Comparison of ENCODE assay signal across 8 cellular contexts in genomic region chr15:47185222-47185800, GRCh38.
DNase-seq lines count a peak whose midpoint lies in the region; ATAC-seq and TF ChIP-seq lines count a peak whose summit lies in the region.

No MANE protein-coding gene starts in this region.

- TF ChIP-seq CTCF in spleen (IDR thresholded peaks at IDR 0.05 in 8 of 11, conservative IDR thresholded peaks at IDR 0.05 in 3 of 11) (no peak), OCI-LY7 (conservative IDR thresholded peaks at IDR 0.05; ENCODE audit: low read length) (no peak)

- H3K27ac ChIP-seq in spleen (no peak overlapping the region), OCI-LY7 (ENCODE audit: low read depth, low read length, poor library complexity, severe bottlenecking) (no peak overlapping the region)

- no peaks in the 10 kb centered on the region for H3K36me3 ChIP-seq in spleen
- no peaks in the 10 kb centered on the region for H3K36me3 ChIP-seq in OCI-LY7 (ENCODE audit: insufficient read depth, low read length)

- WGBS in spleen, 5 donors = 13 to 21% (median 16%) methylated on average over 15 of the region's 15 CpGs

- no peak overlapping the region for H3K4me2 ChIP-seq in OCI-LY7 (ENCODE audit: low read length)

- POLR2A ChIA-PET in OCI-LY7 (lab: Charles Lee) = no interaction called here

- intact Hi-C loops in spleen (cut with DNase I; ENCODE audit: low total_unique reads) (no loop called here), OCI-LY7 (cut with micrococcal nuclease; ENCODE audit: unreplicated experiment) (no loop called here)

- H3K9me2 ChIP-seq in OCI-LY7 (ENCODE audit: insufficient read depth, low read length) = no peaks in the 10 kb centered on the region

- H2AFZ ChIP-seq in OCI-LY7 (ENCODE audit: low read length) = no peak overlapping the region

- no peaks in the 10 kb centered on the region for H3K79me2 ChIP-seq in OCI-LY7 (ENCODE audit: insufficient read depth, low read depth, low read length)

- H4K20me1 ChIP-seq in OCI-LY7 (ENCODE audit: insufficient read depth, low read length) = no peaks in the 10 kb centered on the region

- H3K9me3 ChIP-seq in spleen (no peaks in the 10 kb centered on the region), OCI-LY7 (ENCODE audit: low read length) (no peaks in the 10 kb centered on the region)

- peak; percentile 30 for DNase-seq in NCI-H345 (lab: John Stamatoyannopoulos, UW)
- DNase-seq in NCI-H345 treated with DMSO at 0.1 percent for 48 hours (lab: John Stamatoyannopoulos, UW; ENCODE audit: unreplicated experiment) = no peak
- peak; percentile 31 for DNase-seq in SK-N-DZ (ENCODE audit: low spot score)
- no peak for DNase-seq in spleen
- no peak for DNase-seq in COLO668 (lab: John Stamatoyannopoulos, UW; ENCODE audit: unreplicated experiment)
- DNase-seq in OCI-LY7 (ENCODE audit: low spot score) = no peak

- CTCF ChIA-PET in OCI-LY7 (lab: Charles Lee; ENCODE audit: unreplicated experiment) = no interaction called here

- H3K4me1 ChIP-seq in spleen = peaks cover 10 to 20% (median 15%) of the 10 kb centered on the region in 6 donors
- H3K4me1 ChIP-seq in OCI-LY7 (ENCODE audit: insufficient read depth, low read length, poor library complexity, severe bottlenecking) = no peaks in the 10 kb centered on the region

- peaks cover 0 to 59% (median 31%) of the 10 kb centered on the region in 7 donors for H3K27me3 ChIP-seq in spleen (replicated peaks in 1 of 7)

- BruUV-seq in OCI-LY7 (replicated peaks; lab: Mats Ljungman, UMichigan) = no TSS peak

- no peak for ATAC-seq in GM21717 (IDR thresholded peaks at IDR 0.05; ENCODE audit: unreplicated experiment)

- H3K4me3 ChIP-seq in iPS-11a (ENCODE audit: low read depth, low read length) (peak overlapping the region; percentile 42), spleen (peak overlapping the region in 6 of 8 donors; percentile 22 to 64 (median 39)), OCI-LY7 (ENCODE audit: low read depth, low read length, poor library complexity, severe bottlenecking) (no peak overlapping the region)

- TF ChIP-seq POLR2A in spleen (IDR thresholded peaks at IDR 0.05) = no peak

Comparison
In these comparisons a context has a peak if more than half of its experiments do, and no peak if none do; other contexts are left out.
1. DNase-seq: peak in NCI-H345 (single experiment) and SK-N-DZ (single experiment); none in NCI-H345 treated with DMSO at 0.1 percent for 48 hours (single experiment), spleen (single experiment), COLO668 (single experiment) and OCI-LY7 (single experiment).